8 cellular contexts compared by ENCODE assay signal in the genomic region with DNA sequence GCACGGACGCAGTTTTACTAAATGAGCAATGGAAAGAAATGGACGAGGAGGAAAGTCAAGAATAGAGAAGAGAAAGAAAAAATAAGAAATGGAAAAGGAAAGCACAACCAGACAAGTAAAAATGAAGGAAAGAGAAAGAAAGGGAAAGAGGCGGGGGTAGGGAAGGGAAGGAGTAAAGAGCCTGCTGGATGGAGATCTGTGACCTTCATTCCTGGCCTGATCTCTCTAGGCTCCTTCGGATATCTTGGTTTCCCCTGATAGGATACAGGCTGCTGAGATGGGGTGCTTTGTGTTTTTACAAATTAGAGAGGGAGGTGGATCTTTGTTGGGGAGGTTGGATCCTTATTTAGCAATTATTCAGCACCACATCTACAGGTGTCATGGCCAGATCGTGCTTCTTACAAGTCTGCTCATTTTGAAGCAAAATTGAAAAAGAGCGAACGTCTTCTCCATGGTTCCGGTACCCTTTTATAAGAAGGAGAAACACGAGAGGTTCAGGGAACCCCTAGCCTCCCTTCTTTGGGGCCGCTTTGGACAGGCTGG. TPM values are rescaled to one million over a fixed set of nuclear protein-coding genes. Genes with fewer than 3 reads are reported as not detected.
DNase-seq lines count a peak whose midpoint lies in the region; ATAC-seq and TF ChIP-seq lines count a peak whose summit lies in the region.

No MANE protein-coding gene starts in this region.

- H3K4me1 Mint-ChIP-seq in activated naive CD8-positive, alpha-beta T cell treated with anti-CD3 and anti-CD28 coated beads, Interleukin-2, amount 10 ng/mL, durations not matched to agents 7 days and 5 days, result peaks cover 25% of the 10 kb centered on the region
- peaks cover 32% of the 10 kb centered on the region for H3K4me1 Mint-ChIP-seq in memory B cell

- ATAC-seq in heart left ventricle (no peak), Right ventricle myocardium superior (ENCODE audit: poor library complexity) (no peak), memory B cell (ENCODE audit: low read depth) (peak; percentile 5), HG03469 (IDR thresholded peaks at IDR 0.05; ENCODE audit: unreplicated experiment) (no peak), HG03025 (IDR thresholded peaks at IDR 0.05; ENCODE audit: low FRiP score, unreplicated experiment) (no peak)
- ATAC-seq in activated naive CD8-positive, alpha-beta T cell treated with anti-CD3 and anti-CD28 coated beads, Interleukin-2, amount 10 ng/mL, durations not matched to agents 7 days and 5 days (ENCODE audit: low read depth), result no peak

- POLR2A ChIA-PET in activated naive CD8-positive, alpha-beta T cell treated with anti-CD3 and anti-CD28 coated beads, Interleukin-2, amount 10 ng/mL, durations not matched to agents 7 days and 5 days (lab: Charles Lee), result no interaction called here

- no peaks in the 10 kb centered on the region for H3K9me3 Mint-ChIP-seq in activated naive CD8-positive, alpha-beta T cell treated with anti-CD3 and anti-CD28 coated beads, Interleukin-2, amount 10 ng/mL, durations not matched to agents 7 days and 5 days
- H3K9me3 Mint-ChIP-seq in memory B cell, result no peaks in the 10 kb centered on the region

- H3K36me3 ChIP-seq in heart left ventricle, result no peaks in the 10 kb centered on the region
- H3K36me3 ChIP-seq in vagina, result no peaks in the 10 kb centered on the region

- 6 to 16% (median 7%) methylated on average over 11 of the region's 11 CpGs for WGBS in heart left ventricle, 4 donors

- peak overlapping the region; percentile 2 for H3K27ac Mint-ChIP-seq in activated naive CD8-positive, alpha-beta T cell treated with anti-CD3 and anti-CD28 coated beads, Interleukin-2, amount 10 ng/mL, durations not matched to agents 7 days and 5 days
- H3K27ac Mint-ChIP-seq in memory B cell, result no peak overlapping the region

- no peak for TF ChIP-seq CTCF in heart left ventricle (IDR thresholded peaks at IDR 0.05)
- TF ChIP-seq CTCF in vagina (IDR thresholded peaks at IDR 0.05), result no peak

- H3K4me3 Mint-ChIP-seq in activated naive CD8-positive, alpha-beta T cell treated with anti-CD3 and anti-CD28 coated beads, Interleukin-2, amount 10 ng/mL, durations not matched to agents 7 days and 5 days, result peak overlapping the region; percentile 82
- peak overlapping the region; percentile 80 for H3K4me3 Mint-ChIP-seq in memory B cell

- H3K9me3 ChIP-seq in heart left ventricle, result no peaks in the 10 kb centered on the region
- H3K9me3 ChIP-seq in vagina, result no peaks in the 10 kb centered on the region

- H3K27me3 ChIP-seq in heart left ventricle (peaks cover 17 to 51% (median 27%) of the 10 kb centered on the region in 9 donors), vagina (no peaks in the 10 kb centered on the region)

- no peak for TF ChIP-seq POLR2A in heart left ventricle (IDR thresholded peaks at IDR 0.05)
- no peak for TF ChIP-seq POLR2A in vagina (IDR thresholded peaks at IDR 0.05)

- peak overlapping the region; percentile 20 to 62 (median 52) for H3K4me3 ChIP-seq in heart left ventricle
- H3K4me3 ChIP-seq in vagina, result peak overlapping the region; percentile 46 to 63

- no peaks in the 10 kb centered on the region for H3K36me3 Mint-ChIP-seq in activated naive CD8-positive, alpha-beta T cell treated with anti-CD3 and anti-CD28 coated beads, Interleukin-2, amount 10 ng/mL, durations not matched to agents 7 days and 5 days
- no peaks in the 10 kb centered on the region for H3K36me3 Mint-ChIP-seq in memory B cell

- no peak overlapping the region for H3K27ac ChIP-seq in heart left ventricle
- H3K27ac ChIP-seq in vagina, result no peak overlapping the region

- H3K4me1 ChIP-seq in heart left ventricle, result peaks cover 0 to 38% (median 30%) of the 10 kb centered on the region in 12 donors
- H3K4me1 ChIP-seq in vagina, result peaks cover 38% of the 10 kb centered on the region

- peaks cover 47% of the 10 kb centered on the region for H3K27me3 Mint-ChIP-seq in activated naive CD8-positive, alpha-beta T cell treated with anti-CD3 and anti-CD28 coated beads, Interleukin-2, amount 10 ng/mL, durations not matched to agents 7 days and 5 days
- peaks cover 37% of the 10 kb centered on the region for H3K27me3 Mint-ChIP-seq in memory B cell

- intact Hi-C loops in heart left ventricle (cut with DNase I) (no loop called here), Right ventricle myocardium superior (cut with DNase I) (no loop called here), vagina (cut with DNase I) (no loop called here)

- DNase-seq in heart left ventricle, result no peak
- DNase-seq in Right ventricle myocardium superior, result no peak
- DNase-seq in activated naive CD8-positive, alpha-beta T cell treated with anti-CD3 and anti-CD28 coated beads, Interleukin-2, amount 10 ng/mL, durations not matched to agents 7 days and 5 days, result no peak
- DNase-seq in memory B cell (ENCODE audit: low spot score in 2 of 2), result peak in 1 of 2 donors; percentile 27
- DNase-seq in vagina (ENCODE audit: extremely low spot score in 2 of 2), result no peak
- DNase-seq in AML-193 (lab: John Stamatoyannopoulos, UW), result no peak

RNA-seq across cellular contexts. Expression of a gene that starts 0.8 kb away (rescaled TPM):
- total RNA-seq in heart left ventricle (10 to 100 TPM in 1 of 9 donors, under 1 TPM in 4, not detected in 4; 0.04 to 13.6 (median 0.13) TPM), Right ventricle myocardium superior (not detected), vagina (not detected)
- polyA plus RNA-seq in heart left ventricle, result under 1 TPM in 1 of 2 donors, not detected in 1; 0.01 TPM
- under 1 TPM; 0.40 to 0.47 TPM for total RNA-seq in activated naive CD8-positive, alpha-beta T cell treated with anti-CD3 and anti-CD28 coated beads, Interleukin-2, amount 10 ng/mL, durations not matched to agents 7 days and 5 days
